1 cellular context compared by ENCODE assay signal in genomic region chr2:232218778-232219495, GRCh38.
TF ChIP-seq lines count a peak whose summit lies in the region.

No MANE protein-coding gene starts in this region.

TF ChIP-seq in GM23338, 12 proteins besides CTCF, POLR2A, EP300 and RAD21 (continued from another document):
- TF ChIP-seq ZNF462 (CRISPR knock-in tag; IDR thresholded peaks at IDR 0.05): no peak
